11 cellular contexts compared by ENCODE assay signal in the genomic region with DNA sequence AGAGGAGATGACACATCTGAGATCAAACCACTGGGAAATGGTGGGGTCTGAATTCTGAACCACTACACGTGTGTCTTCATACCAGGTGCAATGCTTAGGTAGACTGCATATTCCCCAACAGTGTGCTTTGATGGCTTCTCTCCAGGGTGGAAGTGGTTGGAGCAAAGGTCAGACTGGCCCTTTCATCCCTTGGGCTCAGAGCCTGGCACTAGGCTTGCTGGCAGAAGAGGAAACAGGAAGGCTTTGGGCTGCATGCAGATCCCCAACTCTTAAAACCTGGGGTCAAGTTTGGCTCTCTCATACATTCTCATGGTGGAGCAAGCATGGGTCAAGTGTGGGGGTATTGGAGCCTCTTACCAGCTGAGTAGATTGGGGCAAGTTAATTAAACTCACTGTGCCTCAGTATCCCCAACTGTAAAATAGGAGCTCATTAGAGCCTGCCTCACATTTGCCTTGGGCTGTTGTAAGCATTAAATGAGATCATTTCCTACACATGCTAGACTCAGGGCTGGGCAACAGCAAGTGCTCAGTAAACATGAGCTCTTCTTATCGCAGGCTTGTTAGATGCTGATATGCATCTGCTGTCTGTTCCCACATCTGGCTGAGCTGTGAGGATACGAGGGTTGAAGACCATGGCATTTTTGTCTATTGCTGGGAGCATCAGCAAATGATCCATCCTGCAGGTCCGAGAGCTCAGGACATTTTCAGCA. TPM values are rescaled to one million over a fixed set of nuclear protein-coding genes. Genes with fewer than 3 reads are reported as not detected.
DNase-seq lines count a peak whose midpoint lies in the region; ATAC-seq and TF ChIP-seq lines count a peak whose summit lies in the region.
"Had no signal": no experiment of that assay in that cellular context is flagged by ENCODE, and none has a peak within 500 bp of the region (broad histone marks: within the 10 kb centered on the region; RNA-seq: fewer than 3 reads in every experiment).

No MANE protein-coding gene starts in this region.

- H3K4me1 Mint-ChIP-seq in activated T-cell treated with anti-CD3 and anti-CD28 coated beads, Interleukin-2, amount 50 U/mL, for 24 hours (ENCODE audit: low read depth), result peaks cover 94% of the 10 kb centered on the region
- H3K4me1 Mint-ChIP-seq: nephron progenitor cell had no signal

- H3K27me3 Mint-ChIP-seq in activated T-cell treated with anti-CD3 and anti-CD28 coated beads, Interleukin-2, amount 50 U/mL, for 24 hours, result no peaks in the 10 kb centered on the region

- H3K9me3 ChIP-seq in heart right ventricle, result no peaks in the 10 kb centered on the region
- H3K9me3 ChIP-seq in subcutaneous abdominal adipose tissue (ENCODE audit: control insufficient read depth in 5 of 5, low read length in 5 of 5), result no peaks in the 10 kb centered on the region

- H3K4me3 ChIP-seq in heart right ventricle (peak overlapping the region in 1 of 10 donors; percentile 19), subcutaneous abdominal adipose tissue (ENCODE audit: low read depth in 1 of 5, low read length in 5 of 5) (peak overlapping the region in 3 of 5 donors; percentile 17 to 34 (median 23))

- H3K4me3 Mint-ChIP-seq in activated T-cell treated with anti-CD3 and anti-CD28 coated beads, Interleukin-2, amount 50 U/mL, for 24 hours, result peak overlapping the region; percentile 76
- H3K4me3 Mint-ChIP-seq: nephron progenitor cell had no signal

- H3K9ac ChIP-seq in subcutaneous abdominal adipose tissue (ENCODE audit: low read length in 5 of 5), result no peak overlapping the region

- peak in 6 of 8 donors; percentile 18 to 46 (median 36) for ATAC-seq in heart right ventricle

- peaks cover 4 to 75% (median 39%) of the 10 kb centered on the region in 9 donors for H3K4me1 ChIP-seq in heart right ventricle
- peaks cover 0 to 51% (median 13%) of the 10 kb centered on the region in 5 donors for H3K4me1 ChIP-seq in subcutaneous abdominal adipose tissue (ENCODE audit: control insufficient read depth in 5 of 5, insufficient read depth in 5 of 5, low read length in 5 of 5)

- no peak for TF ChIP-seq CTCF in heart right ventricle (IDR thresholded peaks at IDR 0.05)

- DNase-seq in activated T-cell treated with anti-CD3 and anti-CD28 coated beads, Interleukin-2, amount 50 U/mL, for 24 hours, result no peak
- DNase-seq in activated T-cell treated with anti-CD3 and anti-CD28 coated beads for 4 hours (no peak), T-helper 2 cell (peak in 3 of 5 experiments; percentile 29 to 86 (median 57)), heart right ventricle (no peak), DMS53 treated with DMSO at 0.1 percent for 48 hours (lab: John Stamatoyannopoulos, UW; ENCODE audit: unreplicated experiment) (no peak), nucleus accumbens (lab: John Stamatoyannopoulos, UW) (no peak), amygdala (lab: John Stamatoyannopoulos, UW) (no peak)
- DNase-seq: ACHN, nephron progenitor cell had no signal

- H3K27me3 ChIP-seq in heart right ventricle, result peaks cover 0 to 28% (median 16%) of the 10 kb centered on the region in 7 donors
- peaks cover 0 to 20% (median 14%) of the 10 kb centered on the region in 5 donors for H3K27me3 ChIP-seq in subcutaneous abdominal adipose tissue (ENCODE audit: control insufficient read depth in 5 of 5, insufficient read depth in 4 of 5, low read length in 5 of 5)

- peaks cover 59% of the 10 kb centered on the region for H3K36me3 Mint-ChIP-seq in activated T-cell treated with anti-CD3 and anti-CD28 coated beads, Interleukin-2, amount 50 U/mL, for 24 hours (ENCODE audit: low read depth)

- H3K27ac ChIP-seq in heart right ventricle (peak overlapping the region in 9 of 10 donors; percentile 20 to 77 (median 45)), subcutaneous abdominal adipose tissue (ENCODE audit: low read depth, low read length) (no peak overlapping the region)
- H3K27ac ChIP-seq: RWPE1 had no signal

- WGBS in heart right ventricle, 2 donors, result 29 to 35% methylated on average over 4 of the region's 4 CpGs

- H3K9me3 Mint-ChIP-seq in activated T-cell treated with anti-CD3 and anti-CD28 coated beads, Interleukin-2, amount 50 U/mL, for 24 hours, result peaks cover 1% of the 10 kb centered on the region
- H3K9me3 Mint-ChIP-seq: nephron progenitor cell had no signal

- no peaks in the 10 kb centered on the region for H3K36me3 ChIP-seq in heart right ventricle
- no peaks in the 10 kb centered on the region for H3K36me3 ChIP-seq in subcutaneous abdominal adipose tissue (ENCODE audit: control insufficient read depth in 5 of 5, insufficient read depth in 5 of 5, low read length in 5 of 5)

- intact Hi-C loops in heart right ventricle (cut with DNase I), result loop anchor here in 2 of 10 donors (5.0 to 10.0 kb wide), 2 partner anchors 67 to 70 kb away; partner anchors contain the start of gene PPP1R16B (in 2 of the 2)

- peak overlapping the region; percentile 97 for H3K27ac Mint-ChIP-seq in activated T-cell treated with anti-CD3 and anti-CD28 coated beads, Interleukin-2, amount 50 U/mL, for 24 hours
- H3K27ac Mint-ChIP-seq: nephron progenitor cell had no signal

RNA-seq across cellular contexts. Expression of gene FAM83D, which starts 51.6 kb away (rescaled TPM):
- 1 to 10 TPM in 1 of 10 donors, under 1 TPM in 9; 0.12 to 2.8 (median 0.46) TPM for total RNA-seq in heart right ventricle
- polyA plus RNA-seq in heart right ventricle, result under 1 TPM; 0.15 to 0.67 TPM

Comparison
In these comparisons a context has a peak if more than half of its experiments do, and no peak if none do; other contexts are left out.
1. DNase-seq: peak in T-helper 2 cell (3 of 5); none in activated T-cell treated with anti-CD3 and anti-CD28 coated beads, Interleukin-2, amount 50 U/mL, for 24 hours (single experiment), activated T-cell treated with anti-CD3 and anti-CD28 coated beads for 4 hours (single experiment), heart right ventricle (0 of 2), DMS53 treated with DMSO at 0.1 percent for 48 hours (single experiment), nucleus accumbens (0 of 56) and amygdala (0 of 56).